16 cellular contexts compared by ENCODE assay signal in the genomic region with DNA sequence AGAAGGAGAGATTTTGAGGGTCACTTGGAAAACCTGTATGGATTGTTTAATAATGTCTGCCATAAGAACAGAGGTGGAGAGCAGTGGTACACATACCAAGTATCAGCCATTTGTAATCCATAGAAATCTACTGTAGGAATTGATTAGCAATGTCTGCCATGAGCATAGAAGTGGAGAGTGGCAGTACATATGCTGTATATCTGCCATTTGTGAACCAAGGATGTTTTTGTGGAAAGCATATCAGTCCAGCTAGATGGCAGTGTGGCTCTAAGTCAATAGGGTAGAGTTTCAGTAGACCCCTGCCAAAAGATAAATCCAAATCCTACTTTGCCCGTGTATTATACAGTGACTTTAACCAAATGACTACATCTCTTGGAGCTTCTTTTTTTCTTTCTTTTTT.
DNase-seq lines count a peak whose midpoint lies in the region; ATAC-seq and TF ChIP-seq lines count a peak whose summit lies in the region.
"Had no signal": no experiment of that assay in that cellular context is flagged by ENCODE, and none has a peak within 500 bp of the region (broad histone marks: within the 10 kb centered on the region; RNA-seq: fewer than 3 reads in every experiment).

No MANE protein-coding gene starts in this region.

- DNase-seq in AG08395 (ENCODE audit: low spot score) = peak; percentile 6
- peak; percentile 10 for DNase-seq in NCI-H345 treated with DMSO at 0.1 percent for 48 hours (lab: John Stamatoyannopoulos, UW; ENCODE audit: unreplicated experiment)
- DNase-seq in tibial artery = no peak
- no peak for DNase-seq in stimulated activated effector memory CD8-positive, alpha-beta T cell treated with anti-CD3 and anti-CD28 coated beads, Interleukin-12 subunit alpha, Interleukin-12 subunit beta, amount 100 ng/mL, for 72 hours (ENCODE audit: low spot score in 2 of 2)
- no peak for DNase-seq in DMS53 (lab: John Stamatoyannopoulos, UW)
- DNase-seq: activated naive CD4-positive, alpha-beta T cell treated with Interleukin-2 at 50 U/mL for 16 hours; brain microvascular endothelial cell; effector memory CD8-positive, alpha-beta T cell; islet precursor cell; stimulated activated CD4-positive, alpha-beta T cell treated with anti-CD3 and anti-CD28 coated beads, Interleukin-2, amount 100 ng/mL, for 24 hours had no signal

- CTCF ChIA-PET in HEK293 (lab: Yijun Ruan, JAX) = interaction anchor here (0.6 to 2.9 kb wide), 3 partner anchors 9 to 245 kb away, joined by 3 to 10 read pairs (median 4); no protein-coding TSS in a partner anchor

- TF ChIP-seq CTCF in HEK293 (tag by site-specific recombination; IDR thresholded peaks at IDR 0.05) (no peak), brain (conservative IDR thresholded peaks at IDR 0.05) (peak; percentile 29), tibial artery (IDR thresholded peaks at IDR 0.05) (no peak)

- no peaks in the 10 kb centered on the region for H3K9me3 Mint-ChIP-seq in brain
- H3K9me3 Mint-ChIP-seq in stimulated activated effector memory CD8-positive, alpha-beta T cell treated with anti-CD3 and anti-CD28 coated beads, Interleukin-12 subunit alpha, Interleukin-12 subunit beta, amount 100 ng/mL, for 72 hours = no peaks in the 10 kb centered on the region
- H3K9me3 Mint-ChIP-seq: effector memory CD8-positive, alpha-beta T cell had no signal

- peaks cover 0 to 11% of the 10 kb centered on the region in 2 donors for H3K27me3 ChIP-seq in tibial artery
- H3K27me3 ChIP-seq: brain microvascular endothelial cell had no signal

- H3K4me1 ChIP-seq in HEK293 (ENCODE audit: control insufficient read depth, insufficient read depth, low read length) (no peaks in the 10 kb centered on the region), tibial artery (no peaks in the 10 kb centered on the region)
- H3K4me1 ChIP-seq: gastroesophageal sphincter, SJSA1 had no signal

- H3K9me3 ChIP-seq in HEK293 (ENCODE audit: control insufficient read depth, insufficient read depth, low read depth, low read length) (no peaks in the 10 kb centered on the region), tibial artery (no peaks in the 10 kb centered on the region)
- H3K9me3 ChIP-seq: gastroesophageal sphincter, SJSA1 had no signal

- no peak overlapping the region for H3K4me3 Mint-ChIP-seq in brain
- H3K4me3 Mint-ChIP-seq in stimulated activated effector memory CD8-positive, alpha-beta T cell treated with anti-CD3 and anti-CD28 coated beads, Interleukin-12 subunit alpha, Interleukin-12 subunit beta, amount 100 ng/mL, for 72 hours = no peak overlapping the region
- H3K4me3 Mint-ChIP-seq: effector memory CD8-positive, alpha-beta T cell had no signal

- H3K27me3 Mint-ChIP-seq in brain = peaks cover 3% of the 10 kb centered on the region

- no peak for ATAC-seq in HG03432 (IDR thresholded peaks at IDR 0.05; ENCODE audit: unreplicated experiment)
- no peak for ATAC-seq in stimulated activated effector memory CD8-positive, alpha-beta T cell treated with anti-CD3 and anti-CD28 coated beads, Interleukin-12 subunit alpha, Interleukin-12 subunit beta, amount 100 ng/mL, for 72 hours
- ATAC-seq: effector memory CD8-positive, alpha-beta T cell; gastroesophageal sphincter had no signal

- H3K4me1 Mint-ChIP-seq in brain = peaks cover 5% of the 10 kb centered on the region
- H3K4me1 Mint-ChIP-seq in stimulated activated effector memory CD8-positive, alpha-beta T cell treated with anti-CD3 and anti-CD28 coated beads, Interleukin-12 subunit alpha, Interleukin-12 subunit beta, amount 100 ng/mL, for 72 hours = no peaks in the 10 kb centered on the region

- H3K27ac ChIP-seq in HEK293 (ENCODE audit: extremely low read depth, low read depth, low read length) (no peak overlapping the region), tibial artery (no peak overlapping the region)
- H3K27ac ChIP-seq: brain microvascular endothelial cell, gastroesophageal sphincter, HL-60, SJSA1 had no signal

- intact Hi-C loops in tibial artery (cut with DNase I; ENCODE audit: low total_unique reads) = no loop called here

- no peaks in the 10 kb centered on the region for H3K36me3 Mint-ChIP-seq in brain
- H3K36me3 Mint-ChIP-seq in stimulated activated effector memory CD8-positive, alpha-beta T cell treated with anti-CD3 and anti-CD28 coated beads, Interleukin-12 subunit alpha, Interleukin-12 subunit beta, amount 100 ng/mL, for 72 hours = no peaks in the 10 kb centered on the region

- H3K27ac Mint-ChIP-seq in brain = no peak overlapping the region
- H3K27ac Mint-ChIP-seq in stimulated activated effector memory CD8-positive, alpha-beta T cell treated with anti-CD3 and anti-CD28 coated beads, Interleukin-12 subunit alpha, Interleukin-12 subunit beta, amount 100 ng/mL, for 72 hours = no peak overlapping the region
- H3K27ac Mint-ChIP-seq: effector memory CD8-positive, alpha-beta T cell had no signal

- POLR2A ChIA-PET in HEK293 (lab: Yijun Ruan, JAX) = interaction anchor here (0.7 kb wide), 1 partner anchor 246 kb away, joined by 3 read pairs; no protein-coding TSS in a partner anchor

- H3K36me3 ChIP-seq in HEK293 (ENCODE audit: control insufficient read depth in 2 of 2, insufficient read depth in 1 of 2, low read length in 2 of 2) (no peaks in the 10 kb centered on the region), tibial artery (no peaks in the 10 kb centered on the region)
- H3K36me3 ChIP-seq: brain microvascular endothelial cell, gastroesophageal sphincter, SJSA1 had no signal

- H3K4me3 ChIP-seq in HEK293 (ENCODE audit: low read depth, low read length) = no peak overlapping the region
- no peak overlapping the region for H3K4me3 ChIP-seq in tibial artery
- H3K4me3 ChIP-seq: gastroesophageal sphincter, SJSA1 had no signal

TF ChIP-seq in HEK293, 187 proteins besides CTCF, POLR2A, EP300 and RAD21 (continues in another document):
- TF ChIP-seq ZNF391 (tag by site-specific recombination; IDR thresholded peaks at IDR 0.05; ENCODE audit: borderline replicate concordance, low read depth) = no peak
- TF ChIP-seq, protein P1, sequence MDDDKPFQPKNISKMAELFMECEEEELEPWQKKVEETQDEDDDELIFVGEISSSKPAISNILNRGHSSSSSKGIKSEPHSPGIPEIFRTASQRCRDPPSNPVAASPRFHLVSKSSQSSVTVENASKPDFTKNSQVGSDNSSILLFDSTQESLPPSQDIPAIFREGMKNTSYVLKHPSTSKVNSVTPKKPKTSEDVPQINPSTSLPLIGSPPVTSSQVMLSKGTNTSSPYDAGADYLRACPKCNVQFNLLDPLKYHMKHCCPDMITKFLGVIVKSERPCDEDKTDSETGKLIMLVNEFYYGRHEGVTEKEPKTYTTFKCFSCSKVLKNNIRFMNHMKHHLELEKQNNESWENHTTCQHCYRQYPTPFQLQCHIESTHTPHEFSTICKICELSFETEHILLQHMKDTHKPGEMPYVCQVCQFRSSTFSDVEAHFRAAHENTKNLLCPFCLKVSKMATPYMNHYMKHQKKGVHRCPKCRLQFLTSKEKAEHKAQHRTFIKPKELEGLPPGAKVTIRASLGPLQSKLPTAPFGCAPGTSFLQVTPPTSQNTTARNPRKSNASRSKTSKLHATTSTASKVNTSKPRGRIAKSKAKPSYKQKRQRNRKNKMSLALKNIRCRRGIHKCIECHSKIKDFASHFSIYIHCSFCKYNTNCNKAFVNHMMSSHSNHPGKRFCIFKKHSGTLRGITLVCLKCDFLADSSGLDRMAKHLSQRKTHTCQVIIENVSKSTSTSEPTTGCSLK (tag by site-specific recombination; IDR thresholded peaks at IDR 0.05) = no peak
- TF ChIP-seq ZBTB17 (tag by site-specific recombination; IDR thresholded peaks at IDR 0.05) = peak; percentile 65
- no peak for TF ChIP-seq ZNF24 (tag by site-specific recombination; IDR thresholded peaks at IDR 0.05)
- TF ChIP-seq, protein P2, sequence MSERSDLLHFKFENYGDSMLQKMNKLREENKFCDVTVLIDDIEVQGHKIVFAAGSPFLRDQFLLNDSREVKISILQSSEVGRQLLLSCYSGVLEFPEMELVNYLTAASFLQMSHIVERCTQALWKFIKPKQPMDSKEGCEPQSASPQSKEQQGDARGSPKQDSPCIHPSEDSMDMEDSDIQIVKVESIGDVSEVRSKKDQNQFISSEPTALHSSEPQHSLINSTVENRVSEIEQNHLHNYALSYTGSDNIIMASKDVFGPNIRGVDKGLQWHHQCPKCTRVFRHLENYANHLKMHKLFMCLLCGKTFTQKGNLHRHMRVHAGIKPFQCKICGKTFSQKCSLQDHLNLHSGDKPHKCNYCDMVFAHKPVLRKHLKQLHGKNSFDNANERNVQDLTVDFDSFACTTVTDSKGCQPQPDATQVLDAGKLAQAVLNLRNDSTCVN (tag by site-specific recombination; optimal IDR thresholded peaks at IDR 0.05) = no peak
- TF ChIP-seq ZNF423 (tag by site-specific recombination; IDR thresholded peaks at IDR 0.05) = no peak
- TF ChIP-seq, protein P3, sequence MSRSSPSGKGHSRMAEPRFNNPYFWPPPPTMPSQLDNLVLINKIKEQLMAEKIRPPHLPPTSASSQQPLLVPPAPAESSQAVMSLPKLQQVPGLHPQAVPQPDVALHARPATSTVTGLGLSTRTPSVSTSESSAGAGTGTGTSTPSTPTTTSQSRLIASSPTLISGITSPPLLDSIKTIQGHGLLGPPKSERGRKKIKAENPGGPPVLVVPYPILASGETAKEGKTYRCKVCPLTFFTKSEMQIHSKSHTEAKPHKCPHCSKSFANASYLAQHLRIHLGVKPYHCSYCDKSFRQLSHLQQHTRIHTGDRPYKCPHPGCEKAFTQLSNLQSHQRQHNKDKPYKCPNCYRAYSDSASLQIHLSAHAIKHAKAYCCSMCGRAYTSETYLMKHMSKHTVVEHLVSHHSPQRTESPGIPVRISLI (tag by site-specific recombination; IDR thresholded peaks at IDR 0.05) = no peak
- TF ChIP-seq TRIM28 (IDR thresholded peaks at IDR 0.05; ENCODE audit: borderline replicate concordance, low read length) = no peak
- TF ChIP-seq, protein P4, sequence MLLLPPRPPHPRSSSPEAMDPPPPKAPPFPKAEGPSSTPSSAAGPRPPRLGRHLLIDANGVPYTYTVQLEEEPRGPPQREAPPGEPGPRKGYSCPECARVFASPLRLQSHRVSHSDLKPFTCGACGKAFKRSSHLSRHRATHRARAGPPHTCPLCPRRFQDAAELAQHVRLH (tag by site-specific recombination; IDR thresholded peaks at IDR 0.05) = no peak
- TF ChIP-seq, protein P5, sequence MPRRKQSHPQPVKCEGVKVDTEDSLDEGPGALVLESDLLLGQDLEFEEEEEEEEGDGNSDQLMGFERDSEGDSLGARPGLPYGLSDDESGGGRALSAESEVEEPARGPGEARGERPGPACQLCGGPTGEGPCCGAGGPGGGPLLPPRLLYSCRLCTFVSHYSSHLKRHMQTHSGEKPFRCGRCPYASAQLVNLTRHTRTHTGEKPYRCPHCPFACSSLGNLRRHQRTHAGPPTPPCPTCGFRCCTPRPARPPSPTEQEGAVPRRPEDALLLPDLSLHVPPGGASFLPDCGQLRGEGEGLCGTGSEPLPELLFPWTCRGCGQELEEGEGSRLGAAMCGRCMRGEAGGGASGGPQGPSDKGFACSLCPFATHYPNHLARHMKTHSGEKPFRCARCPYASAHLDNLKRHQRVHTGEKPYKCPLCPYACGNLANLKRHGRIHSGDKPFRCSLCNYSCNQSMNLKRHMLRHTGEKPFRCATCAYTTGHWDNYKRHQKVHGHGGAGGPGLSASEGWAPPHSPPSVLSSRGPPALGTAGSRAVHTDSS (tag by site-specific recombination; IDR thresholded peaks at IDR 0.05) = no peak
- no peak for TF ChIP-seq ZNF311 (tag by site-specific recombination; IDR thresholded peaks at IDR 0.05; ENCODE audit: borderline replicate concordance)

Comparison
In these comparisons a context has a peak if more than half of its experiments do, and no peak if none do; other contexts are left out.
1. DNase-seq: peak in AG08395 (single experiment) and NCI-H345 treated with DMSO at 0.1 percent for 48 hours (single experiment); none in tibial artery (0 of 2), stimulated activated effector memory CD8-positive, alpha-beta T cell treated with anti-CD3 and anti-CD28 coated beads, Interleukin-12 subunit alpha, Interleukin-12 subunit beta, amount 100 ng/mL, for 72 hours (0 of 2) and DMS53 (single experiment).
2. CTCF ChIP-seq: peak in brain (2 of 2); none in HEK293 (single experiment) and tibial artery (0 of 2).